ENCODE assay signal across 25 cellular contexts in the genomic region with DNA sequence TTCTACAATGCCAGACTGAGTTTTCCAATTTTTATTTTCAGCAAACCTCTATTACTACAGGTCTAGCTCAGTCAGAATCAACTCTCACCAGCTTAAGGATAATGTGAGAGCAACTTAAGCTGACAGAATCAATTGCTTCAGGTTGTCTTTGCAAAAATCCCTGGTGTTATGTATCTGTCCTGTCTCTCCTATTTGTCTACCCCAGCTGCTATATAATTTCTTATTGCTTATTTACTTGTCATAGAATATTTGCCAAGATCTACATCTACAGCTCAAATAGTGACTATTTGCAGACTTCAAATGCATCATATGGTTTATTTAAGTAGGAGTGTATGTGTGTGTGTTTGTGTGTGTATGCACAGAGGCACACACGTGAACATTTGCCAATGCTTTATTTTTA.
DNase-seq lines count a peak whose midpoint lies in the region; FAIRE-seq and TF ChIP-seq lines count a peak whose summit lies in the region.
"Had no signal": no experiment of that assay in that cellular context is flagged by ENCODE, and none has a peak within 500 bp of the region (broad histone marks: within the 10 kb centered on the region; RNA-seq: fewer than 3 reads in every experiment).

No MANE protein-coding gene starts in this region.

- H3K4me3 ChIP-seq in LNCaP clone FGC (ENCODE audit: low read depth, low read length) = no peak overlapping the region
- H3K4me3 ChIP-seq: BLaER1, GM12878 had no signal

- TF ChIP-seq CTCF in LNCaP clone FGC (IDR thresholded peaks at IDR 0.05; ENCODE audit: control insufficient read depth, extremely low read depth, insufficient read depth) = no peak

- DNase-seq in HTR-8/SVneo (ENCODE audit: insufficient read length, low spot score) = no peak
- DNase-seq in LNCaP clone FGC (ENCODE audit: low read depth) = peak; percentile 67
- peak; percentile 2 for DNase-seq in NCI-H82 treated with DMSO at 0.1 percent for 48 hours (lab: John Stamatoyannopoulos, UW; ENCODE audit: unreplicated experiment)
- no peak for DNase-seq in head of caudate nucleus
- DNase-seq in islet precursor cell = no peak
- DNase-seq in hypothalamus (lab: John Stamatoyannopoulos, UW) = no peak
- DNase-seq: 8988T; ACHN; BE2C; C1 segment of cervical spinal cord; CD4-positive, alpha-beta memory T cell; CD4-positive, CD25-positive, alpha-beta regulatory T cell; CD8-positive, alpha-beta memory T cell; COR-L47; DMS 273 treated with DMSO at 0.1 percent for 48 hours; DMS153; DMS53; DMS79; DND-41; EL; GDM1 had no signal

- intact Hi-C loops in head of caudate nucleus (cut with DNase I) = no loop called here

- peak; percentile 44 for FAIRE-seq in HTR-8/SVneo (lab: Jason Lieb, UNC)
- FAIRE-seq: GM12878, GM12892, GM18507 had no signal

Comparison
In these comparisons a context has a peak if more than half of its experiments do, and no peak if none do; other contexts are left out.
1. DNase-seq: peak in LNCaP clone FGC (single experiment) and NCI-H82 treated with DMSO at 0.1 percent for 48 hours (single experiment); none in HTR-8/SVneo (single experiment), head of caudate nucleus (0 of 42), islet precursor cell (single experiment) and hypothalamus (0 of 51).